In genomic region chr6:149477544-149477943, GRCh38 we compare ENCODE assay signal across 26 cellular contexts. TPM values are rescaled to one million over a fixed set of nuclear protein-coding genes. Genes with fewer than 3 reads are reported as not detected.
DNase-seq lines count a peak whose midpoint lies in the region; ATAC-seq, FAIRE-seq and TF ChIP-seq lines count a peak whose summit lies in the region.
"Had no signal": no experiment of that assay in that cellular context is flagged by ENCODE, and none has a peak within 500 bp of the region (broad histone marks: within the 10 kb centered on the region; RNA-seq: fewer than 3 reads in every experiment).

No MANE protein-coding gene starts in this region.

- H3K27ac ChIP-seq in BLaER1 (peak overlapping the region; percentile 53; the same call in 1 of the 2 replicates), OCI-LY3 (ENCODE audit: low read length) (peak overlapping the region; percentile 52), GM12878 (ENCODE audit: control insufficient read depth, insufficient read depth) (peak overlapping the region; percentile 40)
- H3K27ac ChIP-seq: left lung, ovary, tibial artery, WERI-Rb-1 had no signal

- no peak overlapping the region for H3K4me3 ChIP-seq in BLaER1
- H3K4me3 ChIP-seq in OCI-LY3 (ENCODE audit: low read length), result no peak overlapping the region
- no peak overlapping the region for H3K4me3 ChIP-seq in GM12878
- H3K4me3 ChIP-seq: left lung, ovary, tibial artery had no signal

- H3K9ac ChIP-seq in BLaER1 (no peak overlapping the region), OCI-LY3 (ENCODE audit: low read length) (no peak overlapping the region), GM12878 (ENCODE audit: control insufficient read depth, insufficient read depth, low read length) (peak overlapping the region; percentile 18; the same call in 1 of the 2 replicates)

- peaks cover 45% of the 10 kb centered on the region for H4K20me1 ChIP-seq in BLaER1
- H4K20me1 ChIP-seq in OCI-LY3 (ENCODE audit: insufficient read depth, low read length), result peaks cover 53% of the 10 kb centered on the region
- H4K20me1 ChIP-seq in GM12878 (ENCODE audit: control insufficient read depth, insufficient read depth), result no peaks in the 10 kb centered on the region

- CTCF ChIA-PET in GM12878 (lab: Yijun Ruan, JAX), result interaction anchor here (0.7 to 3.2 kb wide), 3 partner anchors 10 to 448 kb away, joined by 3 to 20 read pairs (median 4); no protein-coding TSS in a partner anchor

- no peaks in the 10 kb centered on the region for H3K27me3 ChIP-seq in BLaER1
- no peaks in the 10 kb centered on the region for H3K27me3 ChIP-seq in OCI-LY3 (ENCODE audit: low read depth, low read length)
- H3K27me3 ChIP-seq in GM12878 (replicated peaks in 1 of 2; ENCODE audit: control insufficient read depth in 2 of 2, insufficient read depth in 2 of 2, low read length in 1 of 2), result no peaks in the 10 kb centered on the region
- H3K27me3 ChIP-seq: left lung, ovary had no signal

- peaks cover 62% of the 10 kb centered on the region for H3K36me3 ChIP-seq in BLaER1
- peaks cover 36% of the 10 kb centered on the region for H3K36me3 ChIP-seq in OCI-LY3 (replicated peaks; ENCODE audit: low read depth, low read length)
- H3K36me3 ChIP-seq in GM12878 (ENCODE audit: control insufficient read depth in 2 of 2, insufficient read depth in 2 of 2, low read length in 1 of 2), result peaks cover 4 to 6% of the 10 kb centered on the region in 2 experiments; a peak in 3 of 4 replicates
- H3K36me3 ChIP-seq: left lung, ovary, tibial artery, WERI-Rb-1 had no signal

- TF ChIP-seq CTCF in OCI-LY3 (IDR thresholded peaks at IDR 0.05; ENCODE audit: low read depth, low read length) (no peak), GM12878 (IDR thresholded peaks at IDR 0.05 in 2 of 3, conservative IDR thresholded peaks at IDR 0.05 in 1 of 3; ENCODE audit: control insufficient read depth in 2 of 3, extremely low read depth in 1 of 3, insufficient read depth in 1 of 3, low read depth in 3 of 3, low read length in 3 of 3) (no peak)

- TF ChIP-seq POLR2A in GM12878 (IDR thresholded peaks at IDR 0.05; ENCODE audit: low read depth, low read length), result no peak

- FAIRE-seq in GM12878 (lab: Jason Lieb, UNC), result no peak
- FAIRE-seq: endothelial cell of umbilical vein, G401.6 had no signal

- TF ChIP-seq EP300 in GM12878 (IDR thresholded peaks at IDR 0.05; ENCODE audit: borderline replicate concordance in 1 of 2, control insufficient read depth in 1 of 2, low read depth in 2 of 2, low read length in 2 of 2), result no peak

- no peak for TF ChIP-seq RAD21 in GM12878 (IDR thresholded peaks at IDR 0.05; ENCODE audit: insufficient read depth, low read depth, low read length)

- POLR2A ChIA-PET in GM12878 (lab: Charles Lee), result interaction anchor here (1.0 to 2.7 kb wide), 4 partner anchors 9 to 17 kb away, joined by 3 to 10 read pairs (median 3); no protein-coding TSS in a partner anchor

- RAD21 ChIA-PET in GM12878 (lab: Charles Lee; ENCODE audit: unreplicated experiment), result interaction anchor here (1.3 to 1.4 kb wide), 2 partner anchors 9 to 16 kb away, joined by 4 read pairs; no protein-coding TSS in a partner anchor

- H2AFZ ChIP-seq in OCI-LY3 (ENCODE audit: low read depth, low read length) (no peak overlapping the region), GM12878 (ENCODE audit: control insufficient read depth, low read depth, low read length) (no peak overlapping the region)

- SMC1A ChIA-PET in GM12878 (lab: Charles Lee; ENCODE audit: uncharacterized antibody, unreplicated experiment), result interaction anchor here (1.2 to 3.8 kb wide), 4 partner anchors 12 to 46 kb away, joined by 4 to 25 read pairs (median 5); no protein-coding TSS in a partner anchor

- 59% methylated on average over 5 of the region's 5 CpGs for WGBS in GM12878 (ENCODE audit: insufficient coverage, insufficient replicate concordance, low lambda C conversion rate, missing lambda C conversion rate)

- ATAC-seq in GM12878, result no peak
- ATAC-seq in GM19035 (IDR thresholded peaks at IDR 0.05; ENCODE audit: unreplicated experiment), result no peak
- ATAC-seq in GM19463 (IDR thresholded peaks at IDR 0.05; ENCODE audit: unreplicated experiment), result no peak
- ATAC-seq: activated T-cell treated with anti-CD3 and anti-CD28 coated beads, Interleukin-2, amount 50 U/mL, for 4 hours; left lung; stimulated activated naive CD8-positive, alpha-beta T cell treated with anti-CD3 and anti-CD28 coated beads, Interleukin-15, Interleukin-2, amounts not matched to agents 100 U/mL and 50 U/mL, for 24 hours had no signal

- no TSS peak for BruUV-seq in GM12878 (replicated peaks; lab: Mats Ljungman, UMichigan)

- intact Hi-C loops in GM12878 (cut with micrococcal nuclease; ENCODE audit: unreplicated experiment), result no loop called here

- peaks cover 100% of the 10 kb centered on the region for H3K79me2 ChIP-seq in OCI-LY3 (ENCODE audit: low read length)
- peaks cover 84% of the 10 kb centered on the region for H3K79me2 ChIP-seq in GM12878 (ENCODE audit: control insufficient read depth, insufficient read depth, low read length)

- peaks cover 93% of the 10 kb centered on the region for H3K4me1 ChIP-seq in BLaER1
- peaks cover 97% of the 10 kb centered on the region for H3K4me1 ChIP-seq in OCI-LY3 (ENCODE audit: low read length)
- peaks cover 41% of the 10 kb centered on the region for H3K4me1 ChIP-seq in GM12878 (ENCODE audit: control insufficient read depth, insufficient read depth, low read length)

- DNase-seq in AG20443 (ENCODE audit: low spot score), result peak; percentile 5
- no peak for DNase-seq in GM12878 (ENCODE audit: low read depth, low spot score)
- no peak for DNase-seq in MV-4-11 (lab: John Stamatoyannopoulos, UW)
- DNase-seq: activated CD4-positive, alpha-beta T cell treated with anti-CD3 and anti-CD28 coated beads, Interleukin-2, amount 50 U/mL, for 48 hours; activated T-cell treated with anti-CD3 and anti-CD28 coated beads, Interleukin-2, amount 50 U/mL, for 4 hours; CD8-positive, alpha-beta memory T cell; H9; left lung; NCI-H1048; NCI-H187; NCI-H526 treated with DMSO at 0.1 percent for 48 hours; ovary; retina; RPMI8226; stimulated activated CD4-positive, alpha-beta T cell treated with anti-CD3 and anti-CD28 coated beads, Interleukin-4, amount 100 ng/mL, for 1 hour; stimulated activated naive CD8-positive, alpha-beta T cell treated with anti-CD3 and anti-CD28 coated beads, Interleukin-15, Interleukin-2, amounts not matched to agents 100 U/mL and 50 U/mL, for 24 hours; T-helper 9 cell; tibial artery; WERI-Rb-1 had no signal

- H3K4me2 ChIP-seq in BLaER1 (peak overlapping the region; percentile 19), OCI-LY3 (ENCODE audit: low read length) (peak overlapping the region; percentile 18), GM12878 (ENCODE audit: control insufficient read depth, insufficient read depth) (peak overlapping the region; percentile 31; the same call in 1 of the 2 replicates)

- H3K9me3 ChIP-seq in BLaER1, result no peaks in the 10 kb centered on the region
- H3K9me3 ChIP-seq in OCI-LY3 (ENCODE audit: insufficient read depth, low read length), result no peaks in the 10 kb centered on the region
- no peaks in the 10 kb centered on the region for H3K9me3 ChIP-seq in GM12878 (replicated peaks; ENCODE audit: control insufficient read depth, insufficient read depth, low read length)
- H3K9me3 ChIP-seq: left lung, ovary, tibial artery had no signal

- in situ Hi-C loops in GM12878 (cut with MboI), result no loop called here

TF ChIP-seq in GM12878, 131 proteins besides CTCF, POLR2A, EP300 and RAD21 (continues in another document):
- TF ChIP-seq SMAD1 (IDR thresholded peaks at IDR 0.05; ENCODE audit: low read depth, partially characterized antibody) (peak; percentile 32), IKZF1 (conservative IDR thresholded peaks at IDR 0.05) (peak; percentile 50; the same call in 1 of the 2 replicates), ZNF24 (IDR thresholded peaks at IDR 0.05) (0 out of 2 replicates have a peak, but pooled peaks have one; percentile 28)

RNA-seq across cellular contexts. Expression of gene ZC3H12D, which starts 7.3 kb away (rescaled TPM):
- 90.8 and 98.3 TPM in 2 replicates for total RNA-seq in GM12878 (2013; cell fraction: nucleolus; rRNA removed)
- 9.4 and 10.8 TPM in 2 replicates for total RNA-seq in GM12878 (2014; rRNA removed)
- 10.2 and 10.3 TPM in 2 replicates for total RNA-seq in GM12878 (2014; rRNA removed; fragmentation: Illumina TruSeq; extraction: Trizol)
- 14.1 and 15.7 TPM in 2 replicates for total RNA-seq in GM12878 (2021)
- 3.9 TPM for polyA plus RNA-seq in GM12878 (2011; ENCODE audit: low read depth)
- 28.0 and 29.7 TPM in 2 replicates for polyA plus RNA-seq in GM12878 (2011; rRNA removed)
- polyA plus RNA-seq in GM12878 (2011; cell fraction: cytosol; rRNA removed), result 25.0 and 25.5 TPM in 2 replicates
- polyA plus RNA-seq in GM12878 (2011; cell fraction: nucleus; rRNA removed), result 30.1 and 38.8 TPM in 2 replicates
- 6.1 and 8.0 TPM in 2 replicates for polyA plus RNA-seq in GM12878 (2012)
- 7.0 and 8.2 TPM in 2 replicates for polyA plus RNA-seq in GM12878 (2014; fragmentation: Illumina TruSeq; extraction: Trizol)
- polyA plus RNA-seq in GM12878 (2014; fragmentation: Nextera tagmentation; extraction: Ambion mirVana), result 1 to 10 TPM; 1.4 to 2.0 TPM
- polyA plus RNA-seq in GM12878 (2014; rRNA removed), result 11.6 and 13.0 TPM in 2 replicates
- polyA plus RNA-seq in GM12878 (2016; fragmentation: Nextera tagmentation; extraction: Ambion mirVana), result 1 to 10 TPM; 2.3 to 2.6 TPM
- 18.9 and 37.1 TPM in 2 replicates for polyA minus RNA-seq in GM12878 (2011; rRNA and poly(A)+ RNA removed)
- polyA minus RNA-seq in GM12878 (2011; cell fraction: cytosol; rRNA and poly(A)+ RNA removed), result 17.2 and 21.9 TPM in 2 replicates
- polyA minus RNA-seq in GM12878 (2011; cell fraction: nucleus; rRNA and poly(A)+ RNA removed), result 21.0 and 31.8 TPM in 2 replicates
- total RNA-seq: endothelial cell of umbilical vein, SK-MEL-5 had no signal
